ENCODE assay signal across 17 cellular contexts in the genomic region with DNA sequence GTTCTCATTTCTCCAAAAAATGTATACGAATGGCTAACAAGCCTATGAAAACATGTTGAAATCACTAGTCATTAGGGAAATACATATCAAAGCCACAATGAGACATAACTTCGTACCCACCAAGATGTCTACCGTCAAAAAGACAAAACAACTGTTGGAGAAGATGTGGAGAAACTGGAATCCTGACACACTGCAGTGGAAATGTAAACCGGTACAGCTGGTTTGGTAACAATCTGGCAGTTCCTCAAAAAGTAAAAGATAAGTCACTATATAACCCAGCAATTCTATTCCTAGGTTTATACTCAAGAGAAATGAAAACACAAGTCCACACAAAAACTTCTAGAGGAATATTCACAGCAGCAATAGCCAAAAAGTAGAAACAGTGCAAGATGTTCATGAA.
"Had no signal": no experiment of that assay in that cellular context is flagged by ENCODE, and none has a peak within 500 bp of the region (broad histone marks: within the 10 kb centered on the region; RNA-seq: fewer than 3 reads in every experiment).

No MANE protein-coding gene starts in this region.

- DNase-seq: activated CD4-positive, alpha-beta T cell treated with anti-CD3 and anti-CD28 coated beads, Interleukin-2, amount 50 U/mL, for 1 hour; activated CD4-positive, CD25-positive, alpha-beta regulatory T cell treated with anti-CD3 and anti-CD28 coated beads, Interleukin-2, amount 50 U/mL, for 72 hours; activated CD8-positive, alpha-beta memory T cell treated with anti-CD3 and anti-CD28 coated beads, Interleukin-2, amount 50 U/mL, for 4 hours; activated naive CD4-positive, alpha-beta T cell treated with Interleukin-2 at 50 U/mL for 16 hours; activated naive CD8-positive, alpha-beta T cell treated with anti-CD3 and anti-CD28 coated beads, Interleukin-2, amount 10 ng/mL, durations not matched to agents 7 days and 5 days; activated T-cell treated with anti-CD3 and anti-CD28 coated beads, Interleukin-2, amount 50 U/mL, for 24 hours; amniotic stem cell; effector CD8-positive, alpha-beta T cell; heart left ventricle; ovary; right cardiac atrium; stimulated activated CD4-positive, alpha-beta T cell treated with anti-CD3 and anti-CD28 coated beads, Interleukin-1b, Interleukin-23, amount 100 ng/mL, for 48 hours; stimulated activated naive CD8-positive, alpha-beta T cell treated with anti-CD3 and anti-CD28 coated beads, Interleukin-15, amount 100 ng/mL, for 72 hours; tibial artery had no signal

- H3K27ac ChIP-seq: cardiac muscle cell, esophagus muscularis mucosa, heart left ventricle, neutrophil, ovary, tibial artery had no signal

- H3K4me3 ChIP-seq: cardiac muscle cell, esophagus muscularis mucosa, heart left ventricle, ovary, tibial artery had no signal

- H3K27me3 ChIP-seq: cardiac muscle cell, esophagus muscularis mucosa, heart left ventricle, neutrophil, ovary, tibial artery had no signal

- H3K9me3 ChIP-seq: esophagus muscularis mucosa, neutrophil, ovary, tibial artery had no signal

- ATAC-seq: heart left ventricle; right cardiac atrium; stimulated activated naive CD8-positive, alpha-beta T cell treated with anti-CD3 and anti-CD28 coated beads, Interleukin-15, amount 100 ng/mL, for 72 hours had no signal

- H3K36me3 ChIP-seq: cardiac muscle cell, neutrophil, ovary had no signal
